ENCODE assay signal across 18 cellular contexts in the genomic region with DNA sequence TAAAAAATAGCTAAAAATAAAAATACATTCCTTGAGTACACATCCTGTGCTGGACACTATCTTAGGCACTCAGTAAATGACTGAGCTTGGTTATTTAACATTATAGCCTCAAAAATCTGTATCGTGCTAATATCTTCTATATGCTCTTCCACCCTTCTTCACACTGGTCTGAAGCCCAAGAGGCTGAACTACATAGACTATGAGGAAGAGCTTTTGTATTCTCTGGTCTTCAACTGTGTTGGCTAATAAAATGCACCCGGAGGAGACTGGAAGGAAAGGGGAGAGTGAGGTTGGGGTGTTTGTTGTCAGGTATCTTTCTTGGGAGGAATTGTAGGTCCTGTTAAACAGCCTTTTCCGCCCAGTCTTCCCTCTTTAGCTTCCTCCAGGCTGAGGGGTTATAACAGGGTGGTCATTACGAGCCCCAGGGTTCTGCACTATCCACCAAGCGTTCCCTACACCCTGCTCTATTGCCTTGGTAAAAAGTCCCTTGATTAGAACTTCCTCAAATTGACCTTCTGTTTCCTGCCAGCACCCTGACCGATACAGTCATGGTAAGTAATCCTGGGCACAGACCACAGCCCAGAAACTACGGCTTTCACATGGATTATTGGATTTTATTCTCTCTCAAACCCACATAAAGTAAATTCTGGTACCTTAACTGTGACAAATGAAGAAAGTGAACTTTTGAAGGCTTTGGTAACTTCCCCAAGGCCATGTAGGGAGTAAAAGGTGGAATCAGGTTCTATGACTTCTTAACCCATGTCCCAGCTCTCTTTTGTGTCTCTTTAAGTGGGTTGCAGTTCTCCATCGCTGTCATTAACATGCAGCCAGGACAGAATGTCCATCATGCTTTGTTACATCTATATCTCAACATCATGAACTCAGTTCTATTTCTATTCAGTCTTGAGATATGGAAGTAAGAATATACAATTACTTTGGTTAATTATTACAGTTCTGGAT.
A peak's percentile ranks its signal among the peaks of the same experiment; 100 is the strongest.
DNase-seq lines count a peak whose midpoint lies in the region; ATAC-seq, FAIRE-seq and TF ChIP-seq lines count a peak whose summit lies in the region.
"Had no signal": no experiment of that assay in that cellular context is flagged by ENCODE, and none has a peak within 500 bp of the region (broad histone marks: within the 10 kb centered on the region; RNA-seq: fewer than 3 reads in every experiment).

No MANE protein-coding gene starts in this region.

- H3K4me3 Mint-ChIP-seq in chondrocyte (ENCODE audit: unreplicated experiment), result no peak overlapping the region
- H3K4me3 Mint-ChIP-seq: activated naive CD4-positive, alpha-beta T cell treated with anti-CD3 and anti-CD28 coated beads for 36 hours; T-helper 2 cell treated with Interferon-gamma antibody and Interleukin-4, amounts not matched to agents 5 μg/mL and 100 μg/mL, for 36 hours had no signal

- intact Hi-C loops in GM12878 (cut with micrococcal nuclease; ENCODE audit: unreplicated experiment) (no loop called here), posterior cingulate gyrus (cut with DNase I) (no loop called here)

- H3K9me3 Mint-ChIP-seq in chondrocyte (ENCODE audit: low read depth), result no peaks in the 10 kb centered on the region
- H3K9me3 Mint-ChIP-seq: activated naive CD4-positive, alpha-beta T cell treated with anti-CD3 and anti-CD28 coated beads for 36 hours; T-helper 2 cell treated with Interferon-gamma antibody and Interleukin-4, amounts not matched to agents 5 μg/mL and 100 μg/mL, for 36 hours had no signal

- CTCF ChIA-PET in GM12878 (lab: Yijun Ruan, JAX), result interaction anchor here (1.3 kb wide), 1 partner anchor 11 kb away, joined by 4 read pairs; no protein-coding TSS in a partner anchor

- no peak overlapping the region for H2AFZ ChIP-seq in GM12878 (ENCODE audit: control insufficient read depth, low read depth, low read length)

- H3K27ac Mint-ChIP-seq in chondrocyte (ENCODE audit: unreplicated experiment), result no peak overlapping the region
- H3K27ac Mint-ChIP-seq: activated naive CD4-positive, alpha-beta T cell treated with anti-CD3 and anti-CD28 coated beads for 36 hours; T-helper 2 cell treated with Interferon-gamma antibody and Interleukin-4, amounts not matched to agents 5 μg/mL and 100 μg/mL, for 36 hours had no signal

- no peaks in the 10 kb centered on the region for H3K27me3 Mint-ChIP-seq in chondrocyte (ENCODE audit: low read depth)

- POLR2A ChIA-PET in GM12878 (lab: Charles Lee), result no interaction called here

- H3K4me2 ChIP-seq in GM12878 (ENCODE audit: control insufficient read depth, insufficient read depth), result no peak overlapping the region

- SMC1A ChIA-PET in GM12878 (lab: Charles Lee; ENCODE audit: uncharacterized antibody, unreplicated experiment), result interaction anchor here (1.0 to 1.1 kb wide), 2 partner anchors 39 to 90 kb away, joined by 5 read pairs; no protein-coding TSS in a partner anchor

- WGBS in GM12878 (ENCODE audit: insufficient coverage, insufficient replicate concordance, low lambda C conversion rate, missing lambda C conversion rate), result 14% methylated on average over 8 of the region's 8 CpGs

- BruUV-seq in GM12878 (replicated peaks; lab: Mats Ljungman, UMichigan), result no TSS peak

- H3K9me3 ChIP-seq in GM12878 (replicated peaks; ENCODE audit: control insufficient read depth, insufficient read depth, low read length), result no peaks in the 10 kb centered on the region; the same call in 2 of the 3 replicates
- H3K9me3 ChIP-seq: ovary, transverse colon had no signal

- in situ Hi-C loops in GM12878 (cut with MboI), result no loop called here

- H3K27me3 ChIP-seq in GM12878 (replicated peaks in 1 of 2; ENCODE audit: control insufficient read depth in 2 of 2, insufficient read depth in 2 of 2, low read length in 1 of 2), result no peaks in the 10 kb centered on the region
- H3K27me3 ChIP-seq: brain microvascular endothelial cell, ovary, transverse colon had no signal

- peaks cover 6% of the 10 kb centered on the region for H3K4me1 ChIP-seq in GM12878 (ENCODE audit: control insufficient read depth, insufficient read depth, low read length)
- H3K4me1 ChIP-seq: transverse colon had no signal

- H4K20me1 ChIP-seq in GM12878 (ENCODE audit: control insufficient read depth, insufficient read depth), result no peaks in the 10 kb centered on the region

- ATAC-seq in GM19463 (IDR thresholded peaks at IDR 0.05; ENCODE audit: unreplicated experiment) (peak; percentile 56), HG03354 (IDR thresholded peaks at IDR 0.05; ENCODE audit: poor library complexity, severe bottlenecking, unreplicated experiment) (peak; percentile 68), GM12878 (peak; percentile 90)

- FAIRE-seq in GM12891 (lab: Jason Lieb, UNC) (no peak), GM12878 (lab: Jason Lieb, UNC) (no peak), D721Med (lab: Jason Lieb, UNC) (no peak)

- no peaks in the 10 kb centered on the region for H3K36me3 Mint-ChIP-seq in chondrocyte (ENCODE audit: low read depth)

- TF ChIP-seq CTCF in GM12878 (IDR thresholded peaks at IDR 0.05 in 2 of 3, conservative IDR thresholded peaks at IDR 0.05 in 1 of 3; ENCODE audit: control insufficient read depth in 2 of 3, extremely low read depth in 1 of 3, insufficient read depth in 1 of 3, low read depth in 3 of 3, low read length in 3 of 3), result no peak
- no peak for TF ChIP-seq CTCF in D721Med (IDR thresholded peaks at IDR 0.05; ENCODE audit: insufficient read depth, missing control alignments)
- TF ChIP-seq CTCF in chondrocyte (IDR thresholded peaks at IDR 0.05), result no peak

- RAD21 ChIA-PET in GM12878 (lab: Charles Lee; ENCODE audit: unreplicated experiment), result interaction anchor here (1.3 kb wide), 1 partner anchor 79 kb away, joined by 3 read pairs; no protein-coding TSS in a partner anchor

- H3K79me2 ChIP-seq in GM12878 (ENCODE audit: control insufficient read depth, insufficient read depth, low read length), result no peaks in the 10 kb centered on the region

- no peak overlapping the region for H3K27ac ChIP-seq in GM12878 (ENCODE audit: control insufficient read depth, insufficient read depth)
- H3K27ac ChIP-seq: brain microvascular endothelial cell, ovary, transverse colon had no signal

- no peaks in the 10 kb centered on the region for H3K36me3 ChIP-seq in GM12878 (ENCODE audit: control insufficient read depth in 2 of 2, insufficient read depth in 2 of 2, low read length in 1 of 2)
- H3K36me3 ChIP-seq: brain microvascular endothelial cell, ovary, transverse colon had no signal

- H3K9ac ChIP-seq in GM12878 (ENCODE audit: control insufficient read depth, insufficient read depth, low read length), result no peak overlapping the region

- TF ChIP-seq POLR2A in GM12891 (IDR thresholded peaks at IDR 0.05; ENCODE audit: low read depth, low read length), result no peak
- no peak for TF ChIP-seq POLR2A in GM12878 (IDR thresholded peaks at IDR 0.05; ENCODE audit: low read depth, low read length)

- no peak for DNase-seq in GM12891 (ENCODE audit: insufficient read length, low spot score)
- DNase-seq in GM12878 (ENCODE audit: low read depth, low spot score), result peak; percentile 26
- no peak for DNase-seq in NCI-H510A (lab: John Stamatoyannopoulos, UW)
- no peak for DNase-seq in D721Med (ENCODE audit: insufficient read length, low spot score)
- no peak for DNase-seq in posterior cingulate gyrus
- DNase-seq in chondrocyte (ENCODE audit: low spot score), result no peak
- DNase-seq: activated naive CD4-positive, alpha-beta T cell treated with anti-CD3 and anti-CD28 coated beads for 36 hours; Caco-2; effector CD8-positive, alpha-beta T cell; foreskin fibroblast; NCI-H2081 treated with DMSO at 0.1 percent for 48 hours; NCI-H748 treated with DMSO at 0.1 percent for 48 hours; ovary; transverse colon had no signal

- TF ChIP-seq RAD21 in GM12878 (IDR thresholded peaks at IDR 0.05; ENCODE audit: insufficient read depth, low read depth, low read length), result no peak

- no peak overlapping the region for H3K4me3 ChIP-seq in GM12878
- H3K4me3 ChIP-seq: ovary, transverse colon had no signal

- H3K4me1 Mint-ChIP-seq in chondrocyte (ENCODE audit: low read depth), result peaks cover 28% of the 10 kb centered on the region

- no peak for TF ChIP-seq EP300 in GM12878 (IDR thresholded peaks at IDR 0.05; ENCODE audit: borderline replicate concordance in 1 of 2, control insufficient read depth in 1 of 2, low read depth in 2 of 2, low read length in 2 of 2)

TF ChIP-seq in GM12891, 5 proteins besides CTCF, POLR2A, EP300 and RAD21:
- TF ChIP-seq POLR2AphosphoS5 (IDR thresholded peaks at IDR 0.05; ENCODE audit: low read depth, low read length) (no peak), PAX5 (IDR thresholded peaks at IDR 0.05; ENCODE audit: insufficient read depth, low read length, severe bottlenecking) (no peak), SPI1 (IDR thresholded peaks at IDR 0.05; ENCODE audit: low read depth, low read length) (peak; percentile 22; the same call in 1 of the 2 replicates)

TF ChIP-seq in GM12878, 131 proteins besides CTCF, POLR2A, EP300 and RAD21 (continues in another document):
- TF ChIP-seq, protein P1, sequence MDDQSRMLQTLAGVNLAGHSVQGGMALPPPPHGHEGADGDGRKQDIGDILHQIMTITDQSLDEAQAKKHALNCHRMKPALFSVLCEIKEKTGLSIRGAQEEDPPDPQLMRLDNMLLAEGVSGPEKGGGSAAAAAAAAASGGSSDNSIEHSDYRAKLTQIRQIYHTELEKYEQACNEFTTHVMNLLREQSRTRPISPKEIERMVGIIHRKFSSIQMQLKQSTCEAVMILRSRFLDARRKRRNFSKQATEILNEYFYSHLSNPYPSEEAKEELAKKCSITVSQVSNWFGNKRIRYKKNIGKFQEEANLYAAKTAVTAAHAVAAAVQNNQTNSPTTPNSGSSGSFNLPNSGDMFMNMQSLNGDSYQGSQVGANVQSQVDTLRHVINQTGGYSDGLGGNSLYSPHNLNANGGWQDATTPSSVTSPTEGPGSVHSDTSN (IDR thresholded peaks at IDR 0.05; ENCODE audit: insufficient replicate concordance, low read depth, low read length), result no peak
- TF ChIP-seq STAT1 (conservative IDR thresholded peaks at IDR 0.05) (no peak), MTA2 (IDR thresholded peaks at IDR 0.05; ENCODE audit: low read depth) (peak; percentile 45; the same call in 1 of the 2 replicates), MYC (IDR thresholded peaks at IDR 0.05; ENCODE audit: insufficient read depth, insufficient read length, insufficient replicate concordance, low read length, severe bottlenecking) (no peak), DPF2 (IDR thresholded peaks at IDR 0.05) (0 out of 2 replicates have a peak, but pooled peaks have one; percentile 30), ETV6 (conservative IDR thresholded peaks at IDR 0.05 in 1 of 2, IDR thresholded peaks at IDR 0.05 in 1 of 2; ENCODE audit: borderline replicate concordance in 1 of 2, low read depth in 1 of 2) (peak in 1 of 2 experiments; percentile 62; a peak in 1 of 4 replicates), IKZF2 (IDR thresholded peaks at IDR 0.05) (peak; percentile 61 to 81; a peak in 3 of 4 replicates), PAX5 (IDR thresholded peaks at IDR 0.05; ENCODE audit: borderline replicate concordance, low read depth, low read length) (peak; percentile 43; the same call in 1 of the 2 replicates), IKZF1 (conservative IDR thresholded peaks at IDR 0.05) (peak; percentile 75), RFX5 (IDR thresholded peaks at IDR 0.05; ENCODE audit: low read depth, low read length) (no peak), RUNX3 (IDR thresholded peaks at IDR 0.05; ENCODE audit: low read length) (peak; percentile 73), ATF7 (IDR thresholded peaks at IDR 0.05; ENCODE audit: low read depth) (no peak)
